ENCODE assay signal across 8 cellular contexts in genomic region chr19:10419200-10419645, GRCh38. TPM values are rescaled to one million over a fixed set of nuclear protein-coding genes. Genes with fewer than 3 reads are reported as not detected.
DNase-seq lines count a peak whose midpoint lies in the region; ATAC-seq and TF ChIP-seq lines count a peak whose summit lies in the region.

No MANE protein-coding gene starts in this region.

- H3K27ac Mint-ChIP-seq in MCF 10A (ENCODE audit: low read depth, unreplicated experiment): no peak overlapping the region

- CTCF ChIA-PET in MCF 10A (lab: Yijun Ruan, JAX): interaction anchor here (0.6 to 1.7 kb wide), 2 partner anchors 17 to 1257 kb away, joined by 3 to 10 read pairs; no protein-coding TSS in a partner anchor

- H3K4me3 ChIP-seq in DND-41 (ENCODE audit: low read depth in 1 of 2, low read length in 2 of 2) (peak overlapping the region in 1 of 2 experiments; percentile 59; a peak in 3 of 4 replicates), KMS-11 (IDR thresholded peaks at IDR 0.05; ENCODE audit: insufficient read depth, low read depth, low read length) (peak overlapping the region; percentile 59), neural cell (ENCODE audit: low read length) (peak overlapping the region; percentile 68), body of pancreas (no peak overlapping the region)

- peaks cover 25% of the 10 kb centered on the region for H3K4me1 Mint-ChIP-seq in MCF 10A (ENCODE audit: insufficient read depth, unreplicated experiment)

- H3F3A ChIP-seq in neural cell (ENCODE audit: insufficient read depth, low read length, poor library complexity, severe bottlenecking): peaks cover 5% of the 10 kb centered on the region

- H4K20me1 ChIP-seq in DND-41 (ENCODE audit: insufficient read depth, low read length) (peaks cover 25% of the 10 kb centered on the region), KMS-11 (ENCODE audit: insufficient read depth) (no peaks in the 10 kb centered on the region), neural cell (ENCODE audit: insufficient read depth) (no peaks in the 10 kb centered on the region)

- no peaks in the 10 kb centered on the region for H3K9me3 Mint-ChIP-seq in MCF 10A (ENCODE audit: unreplicated experiment)

- DNase-seq in DND-41: peak; percentile 56
- no peak for DNase-seq in MCF 10A (ENCODE audit: unreplicated experiment)
- DNase-seq in body of pancreas: no peak
- no peak for DNase-seq in HuH-7 (ENCODE audit: low spot score)
- DNase-seq in NCI-H1436 treated with DMSO at 0.1 percent for 48 hours (lab: John Stamatoyannopoulos, UW): no peak

- H3K36me3 ChIP-seq in DND-41 (ENCODE audit: insufficient read depth, low read length) (no peaks in the 10 kb centered on the region), KMS-11 (ENCODE audit: insufficient read depth) (no peaks in the 10 kb centered on the region), neural cell (ENCODE audit: insufficient read depth, low read length) (no peaks in the 10 kb centered on the region), body of pancreas (replicated peaks in 1 of 2; ENCODE audit: insufficient read depth in 1 of 2, low read depth in 2 of 2) (no peaks in the 10 kb centered on the region)

- peak overlapping the region; percentile 28; the same call in 1 of the 2 replicates for H2AFZ ChIP-seq in DND-41 (ENCODE audit: low read depth, low read length)
- peak overlapping the region; percentile 16 for H2AFZ ChIP-seq in KMS-11 (ENCODE audit: low read depth)
- H2AFZ ChIP-seq in neural cell (ENCODE audit: low read depth, low read length): no peak overlapping the region

- TF ChIP-seq EP300 in neural cell (conservative IDR thresholded peaks at IDR 0.05; ENCODE audit: poor library complexity, severe bottlenecking): no peak

- H3K4me1 ChIP-seq in DND-41 (ENCODE audit: insufficient read depth, low read length) (peaks cover 41% of the 10 kb centered on the region), KMS-11 (ENCODE audit: low read depth, poor library complexity, severe bottlenecking) (peaks cover 59% of the 10 kb centered on the region), body of pancreas (peaks cover 44% of the 10 kb centered on the region)

- H3K9me2 ChIP-seq in neural cell (ENCODE audit: insufficient read depth, low read length): no peaks in the 10 kb centered on the region

- no peak overlapping the region for H3K27ac ChIP-seq in DND-41 (ENCODE audit: low read length)
- H3K27ac ChIP-seq in KMS-11: peak overlapping the region; percentile 93
- H3K27ac ChIP-seq in neural cell (ENCODE audit: low read length): no peak overlapping the region
- H3K27ac ChIP-seq in body of pancreas: no peak overlapping the region

- TF ChIP-seq CTCF in DND-41 (IDR thresholded peaks at IDR 0.05; ENCODE audit: borderline replicate concordance, extremely low read depth, low read length, poor library complexity, severe bottlenecking) (no peak), KMS-11 (conservative IDR thresholded peaks at IDR 0.05; ENCODE audit: low read depth, low read length) (no peak), MCF 10A (IDR thresholded peaks at IDR 0.05; ENCODE audit: unreplicated experiment) (no peak), neural cell (IDR thresholded peaks at IDR 0.05; ENCODE audit: poor library complexity, severe bottlenecking) (no peak), body of pancreas (IDR thresholded peaks at IDR 0.05) (no peak)

- peaks cover 48% of the 10 kb centered on the region for H3K27me3 Mint-ChIP-seq in MCF 10A (ENCODE audit: insufficient read depth, unreplicated experiment)

- no peaks in the 10 kb centered on the region for H3K79me2 ChIP-seq in DND-41 (ENCODE audit: insufficient read depth, low read length)
- peaks cover 16% of the 10 kb centered on the region; the same call in 1 of the 2 replicates for H3K79me2 ChIP-seq in KMS-11 (ENCODE audit: insufficient read depth, low read depth)
- no peaks in the 10 kb centered on the region for H3K79me2 ChIP-seq in neural cell (replicated peaks; ENCODE audit: insufficient read depth, low read length)

- 2 to 6% methylated on average over 3 to 29 of the region's 40 CpGs for WGBS in body of pancreas, 2 donors

- peak overlapping the region; percentile 77 for H3K4me3 Mint-ChIP-seq in MCF 10A (ENCODE audit: unreplicated experiment)

- H3K36me3 Mint-ChIP-seq in MCF 10A (ENCODE audit: insufficient read depth, unreplicated experiment): no peaks in the 10 kb centered on the region

- H3K27me3 ChIP-seq in DND-41 (ENCODE audit: insufficient read depth, low read length, poor library complexity) (peaks cover 56% of the 10 kb centered on the region), KMS-11 (ENCODE audit: insufficient read depth, low read depth) (no peaks in the 10 kb centered on the region; the same call in 1 of the 2 replicates), neural cell (ENCODE audit: insufficient read depth, low read depth, low read length) (peaks cover 91% of the 10 kb centered on the region), body of pancreas (peaks cover 0 to 24% of the 10 kb centered on the region in 2 donors)

- H3K4me2 ChIP-seq in DND-41 (ENCODE audit: insufficient read depth, low read length): peak overlapping the region; percentile 74
- H3K4me2 ChIP-seq in KMS-11: peak overlapping the region; percentile 93
- H3K4me2 ChIP-seq in neural cell (ENCODE audit: low read length): peak overlapping the region; percentile 60

- H3K9ac ChIP-seq in DND-41 (ENCODE audit: low read depth, low read length): peak overlapping the region; percentile 45
- H3K9ac ChIP-seq in KMS-11: peak overlapping the region; percentile 96
- H3K9ac ChIP-seq in neural cell (ENCODE audit: low read length): peak overlapping the region; percentile 50

- TF ChIP-seq RAD21 in neural cell (conservative IDR thresholded peaks at IDR 0.05): no peak

- no peaks in the 10 kb centered on the region for H3K9me3 ChIP-seq in DND-41 (ENCODE audit: insufficient read depth, low read length, severe bottlenecking)
- no peaks in the 10 kb centered on the region for H3K9me3 ChIP-seq in neural cell (ENCODE audit: low read length)
- no peaks in the 10 kb centered on the region for H3K9me3 ChIP-seq in body of pancreas

- no TSS peak for BruUV-seq in MCF 10A (replicated peaks; lab: Mats Ljungman, UMichigan)

- POLR2A ChIA-PET in MCF 10A (lab: Yijun Ruan, JAX): no interaction called here

- TF ChIP-seq POLR2A in body of pancreas (IDR thresholded peaks at IDR 0.05): no peak

- intact Hi-C loops in MCF 10A (cut with micrococcal nuclease): no loop called here
- intact Hi-C loops in body of pancreas (cut with DNase I): no loop called here

- ATAC-seq in DND-41 (ENCODE audit: insufficient read depth, low read depth) (peak; percentile 31), body of pancreas (no peak), GM18511 (IDR thresholded peaks at IDR 0.05; ENCODE audit: unreplicated experiment) (no peak)

TF ChIP-seq in neural cell, 6 proteins besides CTCF, POLR2A, EP300 and RAD21:
- no peak for TF ChIP-seq MXI1 (conservative IDR thresholded peaks at IDR 0.05; ENCODE audit: poor library complexity, severe bottlenecking)

RNA-seq across cellular contexts. Expression of gene PDE4A, which starts 1.1 kb away (rescaled TPM):
- total RNA-seq in MCF 10A (2022): 0.42 and 0.49 TPM in 2 replicates
- polyA plus RNA-seq in neural cell: 3.4 and 4.7 TPM in 2 replicates
- polyA minus RNA-seq in neural cell: 4.9 and 8.0 TPM in 2 replicates
- 10 to 100 TPM in 1 of 2 donors, 1 to 10 TPM in 1; 8.8 to 17.1 TPM for total RNA-seq in body of pancreas

RNA-seq across cellular contexts. Expression of gene CDC37, which starts 15.9 kb away (rescaled TPM):
- total RNA-seq in MCF 10A (2022) (164 and 188 TPM in 2 replicates), body of pancreas (100 to 1,000 TPM in 1 of 2 donors, 10 to 100 TPM in 1; 89.7 to 122 TPM)
- polyA plus RNA-seq in neural cell: 359 and 408 TPM in 2 replicates
- 80.1 and 87.2 TPM in 2 replicates for polyA minus RNA-seq in neural cell

RNA-seq across cellular contexts. Expression of gene TYK2, which starts 38.9 kb away (rescaled TPM):
- total RNA-seq in MCF 10A (2022) (75.0 and 83.7 TPM in 2 replicates), body of pancreas (100 to 1,000 TPM in 1 of 2 donors, 10 to 100 TPM in 1; 72.4 to 168 TPM)
- polyA plus RNA-seq in neural cell: 63.3 and 95.8 TPM in 2 replicates
- 49.4 and 50.4 TPM in 2 replicates for polyA minus RNA-seq in neural cell

Comparison
In these comparisons a context has a peak if more than half of its experiments do, and no peak if none do; other contexts are left out.
1. H3K4me3 ChIP-seq: peak in KMS-11 (single experiment) and neural cell (single experiment); none in body of pancreas (0 of 2).
2. H3K9ac ChIP-seq: peak in every context shown above with its lines; median percentile 96 in KMS-11; 50 in neural cell; 45 in DND-41.
3. Peak in every context shown above with its lines, with median percentiles within 50 percentile points of each other: H3K4me2 ChIP-seq.